20 cellular contexts compared by ENCODE assay signal in genomic region chr3:133588035-133588434, GRCh38. TPM values are rescaled to one million over a fixed set of nuclear protein-coding genes. Genes with fewer than 3 reads are reported as not detected.
A peak's percentile ranks its signal among the peaks of the same experiment; 100 is the strongest.
DNase-seq lines count a peak whose midpoint lies in the region; ATAC-seq, FAIRE-seq and TF ChIP-seq lines count a peak whose summit lies in the region.
"Had no signal": no experiment of that assay in that cellular context is flagged by ENCODE, and none has a peak within 500 bp of the region (broad histone marks: within the 10 kb centered on the region; RNA-seq: fewer than 3 reads in every experiment).

No MANE protein-coding gene starts in this region.

- peak overlapping the region; percentile 82 for H3K27ac ChIP-seq in VCaP
- H3K27ac ChIP-seq: psoas muscle, SJSA1, skin epidermis had no signal

- intact Hi-C loops in Calu3 (cut with micrococcal nuclease; ENCODE audit: unreplicated experiment), result loop anchor here (5.0 kb wide), 1 partner anchor 856 kb away; no protein-coding TSS in a partner anchor

- no peak for TF ChIP-seq POLR2A in GM18505 (IDR thresholded peaks at IDR 0.05; ENCODE audit: borderline replicate concordance, extremely low read depth, insufficient read depth, insufficient read length)

- CTCF ChIA-PET in Calu3 (lab: Charles Lee), result interaction anchor here (0.8 to 1.3 kb wide), 3 partner anchors 10 to 14 kb away, joined by 3 read pairs; no protein-coding TSS in a partner anchor

- H3K4me3 Mint-ChIP-seq in Calu3 (ENCODE audit: low read depth, unreplicated experiment) (no peak overlapping the region), nephron progenitor cell (no peak overlapping the region)
- H3K4me3 Mint-ChIP-seq: activated B cell treated with CpG ODN at 0.5 μM for 24 hours; stimulated activated naive CD8-positive, alpha-beta T cell treated with anti-CD3 and anti-CD28 coated beads, Interleukin-15, Interleukin-2, amounts not matched to agents 100 ng/mL and 50 ng/mL, for 24 hours had no signal

- H3K4me1 Mint-ChIP-seq in Calu3 (ENCODE audit: low read depth, unreplicated experiment), result peaks cover 58% of the 10 kb centered on the region
- no peaks in the 10 kb centered on the region for H3K4me1 Mint-ChIP-seq in nephron progenitor cell

- no peak for TF ChIP-seq CTCF in Calu3 (IDR thresholded peaks at IDR 0.05; ENCODE audit: unreplicated experiment)
- no peak for TF ChIP-seq CTCF in VCaP (conservative IDR thresholded peaks at IDR 0.05)
- TF ChIP-seq CTCF in nephron progenitor cell (IDR thresholded peaks at IDR 0.05), result no peak

- ATAC-seq in GM18505 (IDR thresholded peaks at IDR 0.05; ENCODE audit: unreplicated experiment), result no peak
- ATAC-seq: psoas muscle had no signal

- no TSS peak for BruUV-seq in Calu3 (replicated peaks; lab: Mats Ljungman, UMichigan)

- FAIRE-seq in GM19239 (lab: Jason Lieb, UNC), result peak; percentile 49
- no peak for FAIRE-seq in HTR-8/SVneo (lab: Jason Lieb, UNC)
- FAIRE-seq: bronchial epithelial cell, endometrium had no signal

- H3K27ac Mint-ChIP-seq in Calu3 (ENCODE audit: unreplicated experiment) (peak overlapping the region; percentile 44), nephron progenitor cell (peak overlapping the region; percentile 65)
- H3K27ac Mint-ChIP-seq: activated B cell treated with CpG ODN at 0.5 μM for 24 hours had no signal

- no peaks in the 10 kb centered on the region for H3K27me3 Mint-ChIP-seq in Calu3 (ENCODE audit: unreplicated experiment)
- H3K27me3 Mint-ChIP-seq in nephron progenitor cell (ENCODE audit: low read depth, poor library complexity), result no peaks in the 10 kb centered on the region
- H3K27me3 Mint-ChIP-seq: activated B cell treated with CpG ODN at 0.5 μM for 24 hours; stimulated activated naive CD8-positive, alpha-beta T cell treated with anti-CD3 and anti-CD28 coated beads, Interleukin-15, Interleukin-2, amounts not matched to agents 100 ng/mL and 50 ng/mL, for 24 hours had no signal

- DNase-seq in Calu3, result no peak
- DNase-seq in GM19239 (ENCODE audit: insufficient read length, low spot score), result no peak
- DNase-seq in nephron progenitor cell, result no peak
- DNase-seq in NCI-H446 (lab: John Stamatoyannopoulos, UW), result no peak
- DNase-seq in HTR-8/SVneo (ENCODE audit: insufficient read length, low spot score), result no peak
- DNase-seq: activated B cell treated with CpG ODN at 0.5 μM for 24 hours; activated CD8-positive, alpha-beta memory T cell treated with anti-CD3 and anti-CD28 coated beads for 24 hours; cortex of kidney; MV-4-11; NCI-H1694 treated with DMSO at 0.1 percent for 48 hours; PC-9; psoas muscle; stimulated activated CD4-positive, alpha-beta T cell treated with anti-CD3 and anti-CD28 coated beads, Interleukin-2, amount 100 ng/mL, for 24 hours had no signal

- H3K36me3 Mint-ChIP-seq in Calu3 (ENCODE audit: insufficient read depth, unreplicated experiment), result peaks cover 85% of the 10 kb centered on the region
- H3K36me3 Mint-ChIP-seq in nephron progenitor cell (ENCODE audit: low read depth), result peaks cover 67% of the 10 kb centered on the region

- H3K9me3 Mint-ChIP-seq in Calu3 (ENCODE audit: low read depth, unreplicated experiment) (no peaks in the 10 kb centered on the region), nephron progenitor cell (no peaks in the 10 kb centered on the region)
- H3K9me3 Mint-ChIP-seq: activated B cell treated with CpG ODN at 0.5 μM for 24 hours; stimulated activated naive CD8-positive, alpha-beta T cell treated with anti-CD3 and anti-CD28 coated beads, Interleukin-15, Interleukin-2, amounts not matched to agents 100 ng/mL and 50 ng/mL, for 24 hours had no signal

RNA-seq across cellular contexts. Expression of gene CDV3, which starts 14.5 kb away (rescaled TPM):
- 276 and 306 TPM in 2 replicates for total RNA-seq in Calu3 (2022)
